Comparison of ENCODE assay signal across 15 cellular contexts in genomic region chr13:69947577-69947976, GRCh38.
DNase-seq lines count a peak whose midpoint lies in the region; ATAC-seq and TF ChIP-seq lines count a peak whose summit lies in the region.
"Had no signal": no experiment of that assay in that cellular context is flagged by ENCODE, and none has a peak within 500 bp of the region (broad histone marks: within the 10 kb centered on the region; RNA-seq: fewer than 3 reads in every experiment).

No MANE protein-coding gene starts in this region.

- H3K4me3 ChIP-seq in endocrine pancreas (ENCODE audit: control insufficient read depth, insufficient read depth, low read length) = peak overlapping the region; percentile 36
- H3K4me3 ChIP-seq in lower lobe of right lung = no peak overlapping the region
- H3K4me3 ChIP-seq: cardiac muscle cell had no signal

- H3K36me3 Mint-ChIP-seq in CD4-positive, alpha-beta T cell (ENCODE audit: low read depth) = no peaks in the 10 kb centered on the region
- H3K36me3 Mint-ChIP-seq: activated CD4-positive, alpha-beta memory T cell treated with anti-CD3 and anti-CD28 coated beads for 36 hours had no signal

- no peaks in the 10 kb centered on the region for H3K9me3 ChIP-seq in endocrine pancreas (ENCODE audit: control insufficient read depth, low read length)
- no peaks in the 10 kb centered on the region for H3K9me3 ChIP-seq in CD4-positive, alpha-beta T cell (ENCODE audit: control insufficient read depth, low read length)
- H3K9me3 ChIP-seq in lower lobe of right lung = no peaks in the 10 kb centered on the region

- H3K36me3 ChIP-seq in endocrine pancreas (ENCODE audit: control insufficient read depth, insufficient read depth, low read length) (no peaks in the 10 kb centered on the region), lower lobe of right lung (no peaks in the 10 kb centered on the region)
- H3K36me3 ChIP-seq: cardiac muscle cell had no signal

- H3K27ac ChIP-seq in CD4-positive, alpha-beta T cell (ENCODE audit: low read depth, low read length) = no peak overlapping the region
- H3K27ac ChIP-seq in lower lobe of right lung = no peak overlapping the region
- H3K27ac ChIP-seq: cardiac muscle cell had no signal

- POLR2A ChIA-PET in CD4-positive, alpha-beta T cell (lab: Charles Lee) = no interaction called here

- H3K4me1 Mint-ChIP-seq in CD4-positive, alpha-beta T cell (ENCODE audit: low read depth) = no peaks in the 10 kb centered on the region
- H3K4me1 Mint-ChIP-seq: B cell had no signal

- TF ChIP-seq CTCF in CD4-positive, alpha-beta T cell (IDR thresholded peaks at IDR 0.05) = no peak
- no peak for TF ChIP-seq CTCF in lower lobe of right lung (IDR thresholded peaks at IDR 0.05)

- CTCF ChIA-PET in CD4-positive, alpha-beta T cell (lab: Charles Lee) = no interaction called here

- H3K9ac ChIP-seq in endocrine pancreas (ENCODE audit: control insufficient read depth, insufficient read depth, low read length) = no peak overlapping the region

- no peaks in the 10 kb centered on the region for H3K27me3 ChIP-seq in endocrine pancreas (ENCODE audit: control insufficient read depth, insufficient read depth, low read length)
- H3K27me3 ChIP-seq in CD4-positive, alpha-beta T cell (ENCODE audit: control insufficient read depth, insufficient read depth, low read length) = no peaks in the 10 kb centered on the region
- no peaks in the 10 kb centered on the region for H3K27me3 ChIP-seq in lower lobe of right lung (ENCODE audit: low read depth)
- H3K27me3 ChIP-seq: cardiac muscle cell had no signal

- peaks cover 13% of the 10 kb centered on the region for H3K9me3 Mint-ChIP-seq in CD4-positive, alpha-beta T cell

- no peaks in the 10 kb centered on the region for H3K27me3 Mint-ChIP-seq in CD4-positive, alpha-beta T cell
- H3K27me3 Mint-ChIP-seq: activated CD4-positive, alpha-beta memory T cell treated with anti-CD3 and anti-CD28 coated beads for 36 hours; B cell had no signal

- no peak overlapping the region for H3K27ac Mint-ChIP-seq in CD4-positive, alpha-beta T cell
- H3K27ac Mint-ChIP-seq: activated CD4-positive, alpha-beta memory T cell treated with anti-CD3 and anti-CD28 coated beads for 36 hours; B cell had no signal

- peak; percentile 14 for ATAC-seq in GM18858 (IDR thresholded peaks at IDR 0.05; ENCODE audit: unreplicated experiment)
- ATAC-seq in GM21723 (IDR thresholded peaks at IDR 0.05; ENCODE audit: unreplicated experiment) = peak; percentile 24
- ATAC-seq in HG03135 (IDR thresholded peaks at IDR 0.05; ENCODE audit: unreplicated experiment) = peak; percentile 32
- no peak for ATAC-seq in CD4-positive, alpha-beta T cell (ENCODE audit: poor library complexity)
- ATAC-seq in lower lobe of right lung = no peak

- intact Hi-C loops in CD4-positive, alpha-beta T cell (cut with DNase I, micrococcal nuclease) = no loop called here
- intact Hi-C loops in lower lobe of right lung (cut with DNase I) = no loop called here

- H3K4me3 Mint-ChIP-seq in CD4-positive, alpha-beta T cell = no peak overlapping the region
- H3K4me3 Mint-ChIP-seq: activated CD4-positive, alpha-beta memory T cell treated with anti-CD3 and anti-CD28 coated beads for 36 hours; B cell had no signal

- DNase-seq in CD4-positive, alpha-beta T cell = no peak
- DNase-seq in HuH-7.5 (ENCODE audit: low spot score) = no peak
- no peak for DNase-seq in lower lobe of right lung
- no peak for DNase-seq in NCI-H524 (lab: John Stamatoyannopoulos, UW)
- DNase-seq: activated CD4-positive, alpha-beta memory T cell treated with anti-CD3 and anti-CD28 coated beads for 36 hours; activated naive CD4-positive, alpha-beta T cell; mesenchymal stem cell; NCI-H2227 treated with DMSO at 0.1 percent for 48 hours; T-helper 2 cell had no signal

- no peaks in the 10 kb centered on the region for H3K4me1 ChIP-seq in endocrine pancreas (ENCODE audit: control insufficient read depth, insufficient read depth, low read length)
- no peaks in the 10 kb centered on the region for H3K4me1 ChIP-seq in lower lobe of right lung

Comparison
In these comparisons a context has a peak if more than half of its experiments do, and no peak if none do; other contexts are left out.
1. ATAC-seq: peak in GM18858 (single experiment), GM21723 (single experiment) and HG03135 (single experiment); none in CD4-positive, alpha-beta T cell (single experiment) and lower lobe of right lung (0 of 2).